16 cellular contexts compared by ENCODE assay signal in genomic region chr3:23422511-23422851, GRCh38.
DNase-seq lines count a peak whose midpoint lies in the region; ATAC-seq, FAIRE-seq and TF ChIP-seq lines count a peak whose summit lies in the region.
"Had no signal": no experiment of that assay in that cellular context is flagged by ENCODE, and none has a peak within 500 bp of the region (broad histone marks: within the 10 kb centered on the region; RNA-seq: fewer than 3 reads in every experiment).

No MANE protein-coding gene starts in this region.

- FAIRE-seq in GM12892 (lab: Jason Lieb, UNC), result peak; percentile 88
- FAIRE-seq: endothelial cell of umbilical vein had no signal

- H3K4me3 ChIP-seq in BE2C (ENCODE audit: low read depth, low read length), result no peak overlapping the region
- H3K4me3 ChIP-seq: hepatocyte, smooth muscle cell had no signal

- no peak for TF ChIP-seq CTCF in CD14-positive monocyte (IDR thresholded peaks at IDR 0.05)
- TF ChIP-seq CTCF in BE2C (IDR thresholded peaks at IDR 0.05; ENCODE audit: low read depth, low read length), result no peak

- DNase-seq in GM12892 (ENCODE audit: insufficient read length) (no peak), LoVo (ENCODE audit: low spot score) (no peak), CD14-positive monocyte (ENCODE audit: low spot score) (no peak), BE2C (no peak), substantia nigra (lab: John Stamatoyannopoulos, UW) (no peak)
- DNase-seq: activated CD4-positive, alpha-beta T cell treated with anti-CD3 and anti-CD28 coated beads for 1 hour; NCI-H1436; NCI-H748 treated with DMSO at 0.1 percent for 48 hours had no signal

- no peak overlapping the region for H3K27ac Mint-ChIP-seq in CD14-positive monocyte
- H3K27ac Mint-ChIP-seq: activated T-helper 17 cell treated with anti-CD3 and anti-CD28 coated beads, Interleukin-2, amount 50 U/mL, for 72 hours had no signal

- H3K27me3 ChIP-seq in BE2C, result no peaks in the 10 kb centered on the region
- H3K27me3 ChIP-seq: hepatocyte had no signal

- no peak for TF ChIP-seq POLR2A in GM12892 (IDR thresholded peaks at IDR 0.05; ENCODE audit: low read depth, low read length)

- peaks cover 0 to 2% (median 1%) of the 10 kb centered on the region in 3 donors for H3K27me3 Mint-ChIP-seq in CD14-positive monocyte (ENCODE audit: low read depth in 3 of 3)
- H3K27me3 Mint-ChIP-seq: activated T-helper 17 cell treated with anti-CD3 and anti-CD28 coated beads, Interleukin-2, amount 50 U/mL, for 72 hours had no signal

- H3K4me1 Mint-ChIP-seq in CD14-positive monocyte, result peaks cover 9% of the 10 kb centered on the region
- H3K4me1 Mint-ChIP-seq: activated T-helper 17 cell treated with anti-CD3 and anti-CD28 coated beads, Interleukin-2, amount 50 U/mL, for 72 hours had no signal

- H3K9me3 Mint-ChIP-seq in CD14-positive monocyte, result peaks cover 0 to 9% (median 0%) of the 10 kb centered on the region in 7 donors

- no peaks in the 10 kb centered on the region for H3K36me3 ChIP-seq in BE2C

- intact Hi-C loops in CD14-positive monocyte (cut with micrococcal nuclease), result no loop called here

- H3K4me3 Mint-ChIP-seq in CD14-positive monocyte, result no peak overlapping the region
- H3K4me3 Mint-ChIP-seq: activated T-helper 17 cell treated with anti-CD3 and anti-CD28 coated beads, Interleukin-2, amount 50 U/mL, for 72 hours had no signal

- H3K4me1 ChIP-seq in BE2C, result no peaks in the 10 kb centered on the region

- ATAC-seq in GM19395 (IDR thresholded peaks at IDR 0.05; ENCODE audit: unreplicated experiment) (peak; percentile 83), HG02763 (IDR thresholded peaks at IDR 0.05; ENCODE audit: unreplicated experiment) (peak; percentile 77), HG03439 (IDR thresholded peaks at IDR 0.05; ENCODE audit: unreplicated experiment) (peak; percentile 86)
- ATAC-seq: activated T-helper 17 cell treated with anti-CD3 and anti-CD28 coated beads, Interleukin-2, amount 50 U/mL, for 72 hours; SK-N-SH treated with all-trans-retinoic acid at 6 μM for 48 hours had no signal

- no peak overlapping the region for H3K27ac ChIP-seq in substantia nigra (ENCODE audit: low read depth, low read length, poor library complexity, severe bottlenecking)
- H3K27ac ChIP-seq: hepatocyte had no signal

- H3K36me3 Mint-ChIP-seq in CD14-positive monocyte, result no peaks in the 10 kb centered on the region

- H3K9me3 ChIP-seq in BE2C, result no peaks in the 10 kb centered on the region
